Comparison of ENCODE assay signal across 8 cellular contexts in genomic region chr17:58513391-58513912, GRCh38. TPM values are rescaled to one million over a fixed set of nuclear protein-coding genes. Genes with fewer than 3 reads are reported as not detected.
DNase-seq lines count a peak whose midpoint lies in the region; TF ChIP-seq lines count a peak whose summit lies in the region.

No MANE protein-coding gene starts in this region.

- peaks cover 58% of the 10 kb centered on the region for H3K4me1 Mint-ChIP-seq in dendritic cell treated with granulocyte-macrophage colony-stimulating factor and Interleukin-4, amounts not matched to agents 40 ng/mL and 50 ng/mL, for 4 days (ENCODE audit: low read depth)
- peaks cover 29% of the 10 kb centered on the region for H3K4me1 Mint-ChIP-seq in osteocyte (ENCODE audit: unreplicated experiment)

- peak overlapping the region; percentile 76 for H3K4me3 Mint-ChIP-seq in dendritic cell treated with granulocyte-macrophage colony-stimulating factor and Interleukin-4, amounts not matched to agents 40 ng/mL and 50 ng/mL, for 4 days
- peak overlapping the region; percentile 88 for H3K4me3 Mint-ChIP-seq in osteocyte (ENCODE audit: unreplicated experiment)

- CTCF ChIA-PET in OCI-LY7 (lab: Charles Lee; ENCODE audit: unreplicated experiment), result no interaction called here

- TF ChIP-seq CTCF in GM10266 (IDR thresholded peaks at IDR 0.05; ENCODE audit: control insufficient read depth, insufficient read depth, low read depth, missing control alignments) (peak; percentile 3), OCI-LY7 (conservative IDR thresholded peaks at IDR 0.05; ENCODE audit: low read length) (peak; percentile 45), osteocyte (IDR thresholded peaks at IDR 0.05) (no peak)

- H3K4me1 ChIP-seq in OCI-LY7 (ENCODE audit: insufficient read depth, low read length, poor library complexity, severe bottlenecking), result peaks cover 38% of the 10 kb centered on the region

- no peak overlapping the region for H3K27ac ChIP-seq in OCI-LY7 (ENCODE audit: low read depth, low read length, poor library complexity, severe bottlenecking)

- H3K4me2 ChIP-seq in OCI-LY7 (ENCODE audit: low read length), result peak overlapping the region; percentile 91

- intact Hi-C loops in OCI-LY7 (cut with micrococcal nuclease; ENCODE audit: unreplicated experiment), result loop anchor here (10.0 kb wide), 1 partner anchor 181 kb away; the partner anchor contains the start of genes RAD51C and TEX14
- intact Hi-C loops in dendritic cell treated with granulocyte-macrophage colony-stimulating factor and Interleukin-4, amounts not matched to agents 40 ng/mL and 50 ng/mL, for 4 days (cut with micrococcal nuclease), result no loop called here

- no peak overlapping the region for H2AFZ ChIP-seq in OCI-LY7 (ENCODE audit: low read length)

- BruUV-seq in OCI-LY7 (replicated peaks; lab: Mats Ljungman, UMichigan), result no TSS peak

- no peaks in the 10 kb centered on the region for H3K9me2 ChIP-seq in OCI-LY7 (ENCODE audit: insufficient read depth, low read length)

- H3K9me3 ChIP-seq in OCI-LY7 (ENCODE audit: low read length), result no peaks in the 10 kb centered on the region

- H3K36me3 Mint-ChIP-seq in dendritic cell treated with granulocyte-macrophage colony-stimulating factor and Interleukin-4, amounts not matched to agents 40 ng/mL and 50 ng/mL, for 4 days (ENCODE audit: low read depth), result peaks cover 91% of the 10 kb centered on the region
- peaks cover 25% of the 10 kb centered on the region for H3K36me3 Mint-ChIP-seq in osteocyte (ENCODE audit: unreplicated experiment)

- H3K79me2 ChIP-seq in OCI-LY7 (ENCODE audit: insufficient read depth, low read depth, low read length), result peaks cover 22% of the 10 kb centered on the region; the same call in 1 of the 2 replicates

- DNase-seq in GM10266 (ENCODE audit: extremely low spot score), result peak; percentile 64
- DNase-seq in OCI-LY7 (ENCODE audit: low spot score), result peak; percentile 21
- DNase-seq in osteocyte (ENCODE audit: extremely low spot score, unreplicated experiment), result no peak
- no peak for DNase-seq in NCI-H2081 treated with DMSO at 0.1 percent for 48 hours (lab: John Stamatoyannopoulos, UW)
- no peak for DNase-seq in islet precursor cell
- DNase-seq in mucosa of gallbladder (ENCODE audit: low spot score), result no peak
- no peak for DNase-seq in AML-193 (lab: John Stamatoyannopoulos, UW)

- no peaks in the 10 kb centered on the region for H3K9me3 Mint-ChIP-seq in dendritic cell treated with granulocyte-macrophage colony-stimulating factor and Interleukin-4, amounts not matched to agents 40 ng/mL and 50 ng/mL, for 4 days
- H3K9me3 Mint-ChIP-seq in osteocyte (ENCODE audit: unreplicated experiment), result no peaks in the 10 kb centered on the region

- peaks cover 44% of the 10 kb centered on the region for H3K36me3 ChIP-seq in OCI-LY7 (ENCODE audit: insufficient read depth, low read length)

- peak overlapping the region; percentile 65 for H3K27ac Mint-ChIP-seq in dendritic cell treated with granulocyte-macrophage colony-stimulating factor and Interleukin-4, amounts not matched to agents 40 ng/mL and 50 ng/mL, for 4 days
- H3K27ac Mint-ChIP-seq in osteocyte (ENCODE audit: unreplicated experiment), result peak overlapping the region; percentile 52

- H3K4me3 ChIP-seq in OCI-LY7 (ENCODE audit: low read depth, low read length, poor library complexity, severe bottlenecking), result peak overlapping the region; percentile 90

- H3K27me3 Mint-ChIP-seq in dendritic cell treated with granulocyte-macrophage colony-stimulating factor and Interleukin-4, amounts not matched to agents 40 ng/mL and 50 ng/mL, for 4 days, result no peaks in the 10 kb centered on the region
- no peaks in the 10 kb centered on the region for H3K27me3 Mint-ChIP-seq in osteocyte (ENCODE audit: unreplicated experiment)

- POLR2A ChIA-PET in OCI-LY7 (lab: Charles Lee), result no interaction called here

- 0 out of 2 replicates have a peak, but pooled peaks cover 4% of the 10 kb centered on the region for H4K20me1 ChIP-seq in OCI-LY7 (ENCODE audit: insufficient read depth, low read length)

RNA-seq across cellular contexts. Expression of gene MTMR4, which starts 1.0 kb away (rescaled TPM):
- 37.0 and 37.8 TPM in 2 replicates for total RNA-seq in OCI-LY7 (2014; rRNA removed; shearing (Covaris generic))
- total RNA-seq in OCI-LY7 (2022) (51.0 and 61.1 TPM in 2 replicates), osteocyte (47.3 and 47.4 TPM in 2 replicates), mucosa of gallbladder (44.7 TPM)

RNA-seq across cellular contexts. Expression of gene HSF5, which starts 25.2 kb away (rescaled TPM):
- 0.22 TPM in 1 of 2 replicates, not detected in the other for total RNA-seq in OCI-LY7 (2014; rRNA removed; shearing (Covaris generic))
- not detected in 2 replicates for total RNA-seq in OCI-LY7 (2022)
- not detected in 2 replicates for total RNA-seq in osteocyte
- total RNA-seq in mucosa of gallbladder, result 0.09 TPM

Comparison
In these comparisons a context has a peak if more than half of its experiments do, and no peak if none do; other contexts are left out.
1. DNase-seq: peak in GM10266 (single experiment) and OCI-LY7 (single experiment); none in osteocyte (single experiment), NCI-H2081 treated with DMSO at 0.1 percent for 48 hours (single experiment), islet precursor cell (single experiment), mucosa of gallbladder (single experiment) and AML-193 (0 of 2).